In genomic region chr17:280901-281300, GRCh38 we compare ENCODE assay signal across 28 cellular contexts.
A peak's percentile ranks its signal among the peaks of the same experiment; 100 is the strongest.
DNase-seq lines count a peak whose midpoint lies in the region; ATAC-seq, FAIRE-seq and TF ChIP-seq lines count a peak whose summit lies in the region.
"Had no signal": no experiment of that assay in that cellular context is flagged by ENCODE, and none has a peak within 500 bp of the region (broad histone marks: within the 10 kb centered on the region; RNA-seq: fewer than 3 reads in every experiment).

No MANE protein-coding gene starts in this region.

- no peaks in the 10 kb centered on the region for H3K9me3 Mint-ChIP-seq in osteocyte (ENCODE audit: unreplicated experiment)
- H3K9me3 Mint-ChIP-seq: activated naive CD4-positive, alpha-beta T cell treated with anti-CD3 and anti-CD28 coated beads for 36 hours; immature natural killer cell; naive thymus-derived CD4-positive, alpha-beta T cell had no signal

- H3K79me2 ChIP-seq in HepG2 (ENCODE audit: insufficient read depth, low read length): no peaks in the 10 kb centered on the region

- H3K4me1 ChIP-seq in right lobe of liver (no peaks in the 10 kb centered on the region), HepG2 (ENCODE audit: insufficient read depth, low read length) (peaks cover 17% of the 10 kb centered on the region), psoas muscle (no peaks in the 10 kb centered on the region), aorta (ENCODE audit: control insufficient read depth in 1 of 2, insufficient read depth in 2 of 2, low read length in 2 of 2) (no peaks in the 10 kb centered on the region)
- H3K4me1 ChIP-seq: SJSA1 had no signal

- no peaks in the 10 kb centered on the region for H4K20me1 ChIP-seq in HepG2 (ENCODE audit: insufficient read depth, low read length)

- TF ChIP-seq EP300 in HepG2 (IDR thresholded peaks at IDR 0.05; ENCODE audit: low read depth in 2 of 2, low read length in 2 of 2) (no peak), HepG2 (CRISPR knock-in tag; IDR thresholded peaks at IDR 0.05; ENCODE audit: borderline replicate concordance) (no peak)

- H3K27me3 ChIP-seq in right lobe of liver: no peaks in the 10 kb centered on the region
- H3K27me3 ChIP-seq in HepG2 (ENCODE audit: control insufficient read depth in 1 of 2, insufficient read depth in 2 of 2, low read length in 2 of 2): no peaks in the 10 kb centered on the region
- no peaks in the 10 kb centered on the region for H3K27me3 ChIP-seq in psoas muscle (ENCODE audit: insufficient read depth in 3 of 3, low read length in 2 of 3)
- no peaks in the 10 kb centered on the region for H3K27me3 ChIP-seq in aorta (ENCODE audit: control insufficient read depth in 1 of 2, insufficient read depth in 2 of 2, low read length in 1 of 2)
- H3K27me3 ChIP-seq: brain microvascular endothelial cell, left lung, suprapubic skin had no signal

- intact Hi-C loops in right lobe of liver (cut with DNase I) (no loop called here), HepG2 (cut with micrococcal nuclease; ENCODE audit: unreplicated experiment) (no loop called here), psoas muscle (cut with DNase I) (no loop called here), aorta (cut with DNase I) (no loop called here)

- no peak for ATAC-seq in right lobe of liver
- no peak for ATAC-seq in HepG2
- ATAC-seq in psoas muscle: no peak
- no peak for ATAC-seq in aorta (ENCODE audit: low FRiP score)
- ATAC-seq: activated CD8-positive, alpha-beta memory T cell treated with anti-CD3 and anti-CD28 coated beads, Interleukin-2, amount 10 ng/mL, durations not matched to agents 7 days and 5 days; left lung; naive thymus-derived CD4-positive, alpha-beta T cell; stimulated activated naive B cell treated with anti-CD40 and anti-IgM and Interleukin-4, amounts not matched to agents 10 μg/mL and 1 μg/mL and 100 μg/mL, for 72 hours had no signal

- TF ChIP-seq CTCF in right lobe of liver (IDR thresholded peaks at IDR 0.05): no peak
- no peak for TF ChIP-seq CTCF in HepG2 (CRISPR knock-in tag; IDR thresholded peaks at IDR 0.05)
- TF ChIP-seq CTCF in psoas muscle (IDR thresholded peaks at IDR 0.05): no peak
- no peak for TF ChIP-seq CTCF in osteocyte (IDR thresholded peaks at IDR 0.05)

- no peak for FAIRE-seq in HepG2 (lab: Jason Lieb, UNC)
- FAIRE-seq: urothelium cell line had no signal

- H3K4me3 ChIP-seq in right lobe of liver: no peak overlapping the region
- no peak overlapping the region for H3K4me3 ChIP-seq in HepG2 (replicated peaks in 1 of 3; ENCODE audit: insufficient read depth in 1 of 3, low read depth in 2 of 3, low read length in 3 of 3)
- H3K4me3 ChIP-seq in psoas muscle: no peak overlapping the region
- no peak overlapping the region for H3K4me3 ChIP-seq in aorta (ENCODE audit: low read length in 2 of 2)
- H3K4me3 ChIP-seq: GM23248, left lung, SJSA1, skin epidermis, suprapubic skin had no signal

- no peak overlapping the region for H3K4me3 Mint-ChIP-seq in osteocyte (ENCODE audit: unreplicated experiment)
- H3K4me3 Mint-ChIP-seq: activated CD8-positive, alpha-beta memory T cell treated with anti-CD3 and anti-CD28 coated beads, Interleukin-2, amount 10 ng/mL, durations not matched to agents 7 days and 5 days; activated naive CD4-positive, alpha-beta T cell treated with anti-CD3 and anti-CD28 coated beads for 36 hours; immature natural killer cell; naive thymus-derived CD4-positive, alpha-beta T cell; stimulated activated naive B cell treated with anti-CD40 and anti-IgM and Interleukin-4, amounts not matched to agents 10 μg/mL and 1 μg/mL and 100 μg/mL, for 72 hours had no signal

- TF ChIP-seq POLR2A in right lobe of liver (IDR thresholded peaks at IDR 0.05) (no peak), HepG2 (IDR thresholded peaks at IDR 0.05; ENCODE audit: insufficient read depth in 1 of 2, low read depth in 2 of 2, low read length in 2 of 2) (no peak)

- in situ Hi-C loops in HepG2 (cut with HindIII; ENCODE audit: extremely low pct_ligation_motif_present, low pct_unique_long_range_greater_than_20kb): no loop called here

- no TSS peak for BruUV-seq in HepG2 (replicated peaks; lab: Mats Ljungman, UMichigan)

- WGBS in right lobe of liver (ENCODE audit: insufficient coverage, low coverage, low lambda C conversion rate, missing lambda C conversion rate): 98% methylated on average over 5 of the region's 9 CpGs
- WGBS in HepG2 (ENCODE audit: low lambda C conversion rate): 96% methylated on average over 9 of the region's 9 CpGs
- WGBS in psoas muscle, 3 donors: 78 to 83% (median 83%) methylated on average over 9 of the region's 9 CpGs
- 88 to 92% methylated on average over 9 of the region's 9 CpGs for WGBS in aorta, 2 donors

- H3K27ac ChIP-seq in right lobe of liver: peak overlapping the region in 1 of 3 donors; percentile 13
- no peak overlapping the region for H3K27ac ChIP-seq in HepG2 (ENCODE audit: extremely low read length, insufficient read depth, low read length)
- H3K27ac ChIP-seq in psoas muscle: peak overlapping the region; percentile 23
- H3K27ac ChIP-seq in aorta (ENCODE audit: low read depth in 1 of 2, low read length in 2 of 2): no peak overlapping the region
- H3K27ac ChIP-seq: 22Rv1, brain microvascular endothelial cell, GM23248, SJSA1, suprapubic skin had no signal

- H3K27me3 Mint-ChIP-seq in osteocyte (ENCODE audit: unreplicated experiment): peaks cover 28% of the 10 kb centered on the region
- H3K27me3 Mint-ChIP-seq: activated CD8-positive, alpha-beta memory T cell treated with anti-CD3 and anti-CD28 coated beads, Interleukin-2, amount 10 ng/mL, durations not matched to agents 7 days and 5 days; naive thymus-derived CD4-positive, alpha-beta T cell; stimulated activated naive B cell treated with anti-CD40 and anti-IgM and Interleukin-4, amounts not matched to agents 10 μg/mL and 1 μg/mL and 100 μg/mL, for 72 hours had no signal

- no peak overlapping the region for H3K9ac ChIP-seq in HepG2 (ENCODE audit: insufficient read depth, low read depth, low read length)
- H3K9ac ChIP-seq: GM23248 had no signal

- no peaks in the 10 kb centered on the region for H3K36me3 Mint-ChIP-seq in osteocyte (ENCODE audit: unreplicated experiment)
- H3K36me3 Mint-ChIP-seq: activated CD8-positive, alpha-beta memory T cell treated with anti-CD3 and anti-CD28 coated beads, Interleukin-2, amount 10 ng/mL, durations not matched to agents 7 days and 5 days had no signal

- peaks cover 0 to 4% (median 1%) of the 10 kb centered on the region in 4 donors for H3K36me3 ChIP-seq in right lobe of liver
- H3K36me3 ChIP-seq in HepG2 (replicated peaks in 1 of 2; ENCODE audit: control insufficient read depth in 1 of 2, insufficient read depth in 2 of 2, low read length in 2 of 2): peaks cover 8 to 10% of the 10 kb centered on the region in 2 experiments; a peak in 3 of 5 replicates
- H3K36me3 ChIP-seq in psoas muscle (ENCODE audit: insufficient read depth in 1 of 2, low read depth in 1 of 2): no peaks in the 10 kb centered on the region
- H3K36me3 ChIP-seq in aorta (ENCODE audit: control insufficient read depth in 1 of 2, insufficient read depth in 2 of 2, low read length in 1 of 2): no peaks in the 10 kb centered on the region
- H3K36me3 ChIP-seq: brain microvascular endothelial cell, SJSA1, suprapubic skin had no signal

- no peaks in the 10 kb centered on the region for H3K4me1 Mint-ChIP-seq in osteocyte (ENCODE audit: unreplicated experiment)
- H3K4me1 Mint-ChIP-seq: activated CD8-positive, alpha-beta memory T cell treated with anti-CD3 and anti-CD28 coated beads, Interleukin-2, amount 10 ng/mL, durations not matched to agents 7 days and 5 days; immature natural killer cell; naive thymus-derived CD4-positive, alpha-beta T cell had no signal

- no peak overlapping the region for H2AFZ ChIP-seq in HepG2 (ENCODE audit: low read length)
- H2AFZ ChIP-seq: GM23248 had no signal

- no peaks in the 10 kb centered on the region for H3K9me3 ChIP-seq in right lobe of liver
- H3K9me3 ChIP-seq in HepG2 (ENCODE audit: low read length): no peaks in the 10 kb centered on the region
- no peaks in the 10 kb centered on the region for H3K9me3 ChIP-seq in psoas muscle
- no peaks in the 10 kb centered on the region for H3K9me3 ChIP-seq in aorta (ENCODE audit: control insufficient read depth, low read length)
- H3K9me3 ChIP-seq: left lung, SJSA1, suprapubic skin had no signal

- TF ChIP-seq RAD21 in HepG2 (CRISPR knock-in tag; IDR thresholded peaks at IDR 0.05): no peak

- POLR2A ChIA-PET in HepG2 (lab: Yijun Ruan, JAX): no interaction called here

- no peak overlapping the region for H3K4me2 ChIP-seq in HepG2 (ENCODE audit: low read depth, low read length)

- CTCF ChIA-PET in HepG2 (lab: Yijun Ruan, JAX; ENCODE audit: low intra/inter-chr PET ratio, low total read pairs): no interaction called here

- no peak overlapping the region for H3K27ac Mint-ChIP-seq in osteocyte (ENCODE audit: unreplicated experiment)
- H3K27ac Mint-ChIP-seq: activated CD8-positive, alpha-beta memory T cell treated with anti-CD3 and anti-CD28 coated beads, Interleukin-2, amount 10 ng/mL, durations not matched to agents 7 days and 5 days; activated naive CD4-positive, alpha-beta T cell treated with anti-CD3 and anti-CD28 coated beads for 36 hours; naive thymus-derived CD4-positive, alpha-beta T cell; stimulated activated naive B cell treated with anti-CD40 and anti-IgM and Interleukin-4, amounts not matched to agents 10 μg/mL and 1 μg/mL and 100 μg/mL, for 72 hours had no signal

- DNase-seq in DMS 273 (lab: John Stamatoyannopoulos, UW; ENCODE audit: unreplicated experiment) (peak; percentile 24), DMS 273 treated with DMSO at 0.1 percent for 48 hours (lab: John Stamatoyannopoulos, UW) (no peak), right lobe of liver (peak; percentile 9 to 38 (median 26)), HepG2 (ENCODE audit: low spot score) (no peak), psoas muscle (no peak), aorta (peak; percentile 17 to 50), NCI-H2196 treated with DMSO at 0.1 percent for 48 hours (lab: John Stamatoyannopoulos, UW; ENCODE audit: unreplicated experiment) (no peak), osteocyte (ENCODE audit: extremely low spot score, unreplicated experiment) (no peak)
- DNase-seq: activated CD4-positive, alpha-beta T cell treated with anti-CD3 and anti-CD28 coated beads, Interleukin-2, amount 50 U/mL, for 1 hour; activated CD8-positive, alpha-beta memory T cell treated with anti-CD3 and anti-CD28 coated beads, Interleukin-2, amount 10 ng/mL, durations not matched to agents 7 days and 5 days; activated naive CD4-positive, alpha-beta T cell treated with anti-CD3 and anti-CD28 coated beads for 36 hours; activated T-cell treated with anti-CD3 and anti-CD28 coated beads, Interleukin-2, amount 50 U/mL, for 48 hours; brain microvascular endothelial cell; GM23248; Karpas-422; midbrain; naive thymus-derived CD4-positive, alpha-beta T cell; NCI-H1436 treated with DMSO at 0.1 percent for 48 hours; NCI-H2107; NCI-H446 treated with DMSO at 0.1 percent for 48 hours; stimulated activated naive B cell treated with anti-CD40 and anti-IgM and Interleukin-4, amounts not matched to agents 10 μg/mL and 1 μg/mL and 100 μg/mL, for 72 hours had no signal

TF ChIP-seq in HepG2, 621 proteins besides CTCF, POLR2A, EP300 and RAD21 (continues in another document):
- TF ChIP-seq ZNF775 (CRISPR knock-in tag; IDR thresholded peaks at IDR 0.05; ENCODE audit: borderline replicate concordance) (no peak), ZNF616 (CRISPR knock-in tag; IDR thresholded peaks at IDR 0.05; ENCODE audit: low read depth) (no peak), ZNF260 (CRISPR knock-in tag; IDR thresholded peaks at IDR 0.05; ENCODE audit: borderline replicate concordance, low read depth) (no peak), FOSL2 (CRISPR knock-in tag; IDR thresholded peaks at IDR 0.05) (no peak)

Comparison
In these comparisons a context has a peak if more than half of its experiments do, and no peak if none do; other contexts are left out.
1. DNase-seq: peak in DMS 273 (single experiment), right lobe of liver (3 of 3) and aorta (2 of 2); none in DMS 273 treated with DMSO at 0.1 percent for 48 hours (single experiment), HepG2 (single experiment), psoas muscle (0 of 2), NCI-H2196 treated with DMSO at 0.1 percent for 48 hours (single experiment) and osteocyte (single experiment).